19 cellular contexts compared by ENCODE assay signal in genomic region chr16:65570261-65570660, GRCh38.
"Had no signal": no experiment of that assay in that cellular context is flagged by ENCODE, and none has a peak within 500 bp of the region (broad histone marks: within the 10 kb centered on the region; RNA-seq: fewer than 3 reads in every experiment).

No MANE protein-coding gene starts in this region.

- H3K27ac ChIP-seq: foreskin keratinocyte, left lung, neural progenitor cell, thoracic aorta, upper lobe of left lung had no signal

- H3K9me3 ChIP-seq: left lung, thoracic aorta, upper lobe of left lung had no signal

- H3K4me1 ChIP-seq: left lung, neural progenitor cell, upper lobe of left lung had no signal

- H3K27me3 ChIP-seq: foreskin keratinocyte, left lung, neural progenitor cell, upper lobe of left lung had no signal

- H3K36me3 ChIP-seq: left lung, neural progenitor cell, thoracic aorta, upper lobe of left lung had no signal

- H3K4me3 ChIP-seq: left lung, lung, neural progenitor cell, thoracic aorta, upper lobe of left lung had no signal

- DNase-seq: activated CD4-positive, alpha-beta T cell treated with anti-CD3 and anti-CD28 coated beads, Interleukin-2, amount 10 ng/mL, durations not matched to agents 7 days and 5 days; activated naive CD4-positive, alpha-beta T cell; activated T-cell treated with anti-CD3 and anti-CD28 coated beads, Interleukin-2, amount 50 U/mL, for 4 hours; cerebellar nuclear complex; cortex of kidney; foreskin keratinocyte; kidney glomerular epithelial cell; left lung; naive thymus-derived CD8-positive, alpha-beta T cell; retina; SK-N-SH; stimulated activated CD4-positive, alpha-beta T cell treated with anti-CD3 and anti-CD28 coated beads, Interleukin-2, amount 100 ng/mL, for 48 hours; stimulated activated CD8-positive, alpha-beta memory T cell treated with anti-CD3 and anti-CD28 coated beads, Interleukin-4, amount 100 ng/mL, for 48 hours; stimulated activated naive B cell treated with anti-CD40 and anti-IgM and Interleukin-4, amounts not matched to agents 10 μg/mL and 1 μg/mL and 100 μg/mL, for 72 hours; upper lobe of left lung had no signal

- ATAC-seq: activated CD4-positive, CD25-positive, alpha-beta regulatory T cell treated with anti-CD3 and anti-CD28 coated beads, Interleukin-2, amount 50 U/mL, for 24 hours; activated T-cell treated with anti-CD3 and anti-CD28 coated beads, Interleukin-2, amount 50 U/mL, for 4 hours; foreskin keratinocyte; left lung; naive thymus-derived CD8-positive, alpha-beta T cell; stimulated activated naive B cell treated with anti-CD40 and anti-IgM and Interleukin-4, amounts not matched to agents 10 μg/mL and 1 μg/mL and 100 μg/mL, for 72 hours had no signal
